ENCODE assay signal across 9 cellular contexts in genomic region chr9:114677418-114677817, GRCh38. TPM values are rescaled to one million over a fixed set of nuclear protein-coding genes. Genes with fewer than 3 reads are reported as not detected.
DNase-seq lines count a peak whose midpoint lies in the region; ATAC-seq, FAIRE-seq and TF ChIP-seq lines count a peak whose summit lies in the region.
"Had no signal": no experiment of that assay in that cellular context is flagged by ENCODE, and none has a peak within 500 bp of the region (broad histone marks: within the 10 kb centered on the region; RNA-seq: fewer than 3 reads in every experiment).

No MANE protein-coding gene starts in this region.

- peak; percentile 93 for FAIRE-seq in endothelial cell of umbilical vein (lab: Jason Lieb, UNC)

- ATAC-seq in HG02763 (IDR thresholded peaks at IDR 0.05; ENCODE audit: unreplicated experiment): no peak
- no peak for ATAC-seq in heart left ventricle

- dilution Hi-C loops in endothelial cell of umbilical vein (cut with MboI; ENCODE audit: extremely low pct_ligation_motif_present, low sequenced_read_pairs): no loop called here

- intact Hi-C loops in endothelial cell of umbilical vein (cut with micrococcal nuclease) (loop anchor here (1.0 kb wide), 3 partner anchors 15 to 218 kb away; no protein-coding TSS in a partner anchor), heart left ventricle (cut with DNase I) (no loop called here)

- H3K27ac ChIP-seq in endothelial cell of umbilical vein (ENCODE audit: insufficient read depth, low read depth, low read length) (peak overlapping the region; percentile 74), heart left ventricle (no peak overlapping the region)
- H3K27ac ChIP-seq: C4-2B had no signal

- no peaks in the 10 kb centered on the region for H3K9me1 ChIP-seq in endothelial cell of umbilical vein (replicated peaks; ENCODE audit: control insufficient read depth, extremely low read depth, insufficient read depth, low read length)

- BruUV-seq in endothelial cell of umbilical vein (replicated peaks; lab: Mats Ljungman, UMichigan): no TSS peak

- TF ChIP-seq POLR2A in endothelial cell of umbilical vein (IDR thresholded peaks at IDR 0.05; ENCODE audit: low read depth, low read length): no peak
- no peak for TF ChIP-seq POLR2A in heart left ventricle (IDR thresholded peaks at IDR 0.05)

- DNase-seq in NCI-H748 (lab: John Stamatoyannopoulos, UW; ENCODE audit: unreplicated experiment) (peak; percentile 37), NCI-H748 treated with DMSO at 0.1 percent for 48 hours (lab: John Stamatoyannopoulos, UW) (no peak), NCI-H226 (peak; percentile 97), endothelial cell of umbilical vein (ENCODE audit: low read depth, low spot score) (peak; percentile 97), smooth muscle cell of the brain vasculature (ENCODE audit: low read depth, low spot score) (peak; percentile 97), heart left ventricle (no peak)
- no peak for DNase-seq in activated T-cell treated with anti-CD3 and anti-CD28 coated beads, Interleukin-2, amount 50 U/mL, for 1 hour

- H3K4me1 ChIP-seq in endothelial cell of umbilical vein (ENCODE audit: control insufficient read depth, extremely low read depth, insufficient read depth, low read length) (peaks cover 23% of the 10 kb centered on the region), heart left ventricle (no peaks in the 10 kb centered on the region)

- H2AFZ ChIP-seq in endothelial cell of umbilical vein (ENCODE audit: low read depth, low read length): peak overlapping the region; percentile 1

- H3K4me3 ChIP-seq in endothelial cell of umbilical vein (replicated peaks in 1 of 3; ENCODE audit: insufficient read depth in 1 of 3, low read depth in 1 of 3, low read length in 3 of 3) (peak overlapping the region in 1 of 3 experiments; percentile 5), heart left ventricle (no peak overlapping the region)

- H3K27me3 ChIP-seq in endothelial cell of umbilical vein (ENCODE audit: control insufficient read depth in 2 of 2, insufficient read depth in 2 of 2, low read length in 2 of 2) (no peaks in the 10 kb centered on the region), heart left ventricle (peaks cover 0 to 34% (median 5%) of the 10 kb centered on the region in 9 donors)

- POLR2A ChIA-PET in endothelial cell of umbilical vein (lab: Charles Lee): no interaction called here

- peak overlapping the region; percentile 78 for H3K4me2 ChIP-seq in endothelial cell of umbilical vein (ENCODE audit: insufficient read depth, low read length)

- H3K36me3 ChIP-seq in endothelial cell of umbilical vein (ENCODE audit: control insufficient read depth in 2 of 2, extremely low read depth in 1 of 2, insufficient read depth in 2 of 2, low read length in 2 of 2) (no peaks in the 10 kb centered on the region), heart left ventricle (no peaks in the 10 kb centered on the region)

- TF ChIP-seq CTCF in endothelial cell of umbilical vein (IDR thresholded peaks at IDR 0.05; ENCODE audit: extremely low read depth in 1 of 2, insufficient read depth in 1 of 2, low read depth in 1 of 2, low read length in 2 of 2): no peak
- no peak for TF ChIP-seq CTCF in heart left ventricle (IDR thresholded peaks at IDR 0.05)

- no peaks in the 10 kb centered on the region for H3K79me2 ChIP-seq in endothelial cell of umbilical vein (ENCODE audit: control insufficient read depth, insufficient read depth, low read length)

- no peaks in the 10 kb centered on the region for H4K20me1 ChIP-seq in endothelial cell of umbilical vein (replicated peaks; ENCODE audit: control insufficient read depth, extremely low read depth, insufficient read depth, low read length)

- WGBS in heart left ventricle, 4 donors: 33 to 42% (median 38%) methylated on average over 3 of the region's 3 CpGs

- H3K9me3 ChIP-seq in endothelial cell of umbilical vein (replicated peaks; ENCODE audit: control insufficient read depth, insufficient read depth, low read length) (no peaks in the 10 kb centered on the region), heart left ventricle (no peaks in the 10 kb centered on the region)

- CTCF ChIA-PET in endothelial cell of umbilical vein (lab: Charles Lee): interaction anchor here (0.7 to 15.3 kb wide), 13 partner anchors 9 to 336 kb away, joined by 3 to 270 read pairs (median 5); no protein-coding TSS in a partner anchor

- peak overlapping the region; percentile 70 for H3K9ac ChIP-seq in endothelial cell of umbilical vein (replicated peaks; ENCODE audit: extremely low read depth, insufficient read depth, low read length)

TF ChIP-seq in endothelial cell of umbilical vein, 7 proteins besides CTCF, POLR2A, EP300 and RAD21:
- TF ChIP-seq FOS (IDR thresholded peaks at IDR 0.05; ENCODE audit: borderline replicate concordance, insufficient read depth, low read length): peak; percentile 96
- TF ChIP-seq GATA2 (IDR thresholded peaks at IDR 0.05; ENCODE audit: insufficient read depth, insufficient read length, low read depth, low read length): no peak
- peak; percentile 71 for TF ChIP-seq JUN (IDR thresholded peaks at IDR 0.05; ENCODE audit: borderline replicate concordance, insufficient read depth, insufficient read length, low read depth)
- TF ChIP-seq EZH2 (IDR thresholded peaks at IDR 0.05; ENCODE audit: borderline replicate concordance, low read depth, low read length, severe bottlenecking): no peak
- peak; percentile 53 for TF ChIP-seq POLR2AphosphoS5 (IDR thresholded peaks at IDR 0.05; ENCODE audit: insufficient read depth, low read depth, low read length)
- peak; percentile 5 for TF ChIP-seq MAX (IDR thresholded peaks at IDR 0.05; ENCODE audit: insufficient read depth, insufficient read length)

RNA-seq across cellular contexts. Expression of gene TEX48, which starts 4.6 kb away (rescaled TPM):
- not detected in 2 replicates for total RNA-seq in endothelial cell of umbilical vein
- not detected in 2 replicates for polyA plus RNA-seq in endothelial cell of umbilical vein
- polyA plus RNA-seq in endothelial cell of umbilical vein (2011; cell fraction: cytosol; rRNA removed): not detected in 2 replicates
- polyA plus RNA-seq in endothelial cell of umbilical vein (2011; cell fraction: nucleus; rRNA removed): not detected in 2 replicates
- not detected in 2 replicates for polyA plus RNA-seq in endothelial cell of umbilical vein (2012)
- polyA minus RNA-seq in endothelial cell of umbilical vein: not detected in 2 replicates
- not detected for polyA minus RNA-seq in endothelial cell of umbilical vein (2011; cell fraction: cytosol; rRNA and poly(A)+ RNA removed)
- polyA minus RNA-seq in endothelial cell of umbilical vein (2011; cell fraction: nucleus; rRNA and poly(A)+ RNA removed): not detected in 2 replicates
- total RNA-seq in heart left ventricle: not detected
- polyA plus RNA-seq in heart left ventricle: not detected

RNA-seq across cellular contexts. Expression of gene TEX53, which starts 19.8 kb away (rescaled TPM):
- total RNA-seq in endothelial cell of umbilical vein (not detected in 2 replicates), heart left ventricle (not detected)
- polyA plus RNA-seq in endothelial cell of umbilical vein (not detected in 2 replicates), heart left ventricle (not detected)
- not detected in 2 replicates for polyA plus RNA-seq in endothelial cell of umbilical vein (2011; cell fraction: cytosol; rRNA removed)
- not detected in 2 replicates for polyA plus RNA-seq in endothelial cell of umbilical vein (2011; cell fraction: nucleus; rRNA removed)
- not detected in 2 replicates for polyA plus RNA-seq in endothelial cell of umbilical vein (2012)
- polyA minus RNA-seq in endothelial cell of umbilical vein: not detected in 2 replicates
- polyA minus RNA-seq in endothelial cell of umbilical vein (2011; cell fraction: cytosol; rRNA and poly(A)+ RNA removed): not detected
- polyA minus RNA-seq in endothelial cell of umbilical vein (2011; cell fraction: nucleus; rRNA and poly(A)+ RNA removed): not detected in 2 replicates

Comparison
In these comparisons a context has a peak if more than half of its experiments do, and no peak if none do; other contexts are left out.
1. DNase-seq: peak in NCI-H748 (single experiment), NCI-H226 (single experiment), endothelial cell of umbilical vein (single experiment) and smooth muscle cell of the brain vasculature (single experiment); none in NCI-H748 treated with DMSO at 0.1 percent for 48 hours (single experiment), heart left ventricle (0 of 5) and activated T-cell treated with anti-CD3 and anti-CD28 coated beads, Interleukin-2, amount 50 U/mL, for 1 hour (single experiment).